ENCODE assay signal across 1 cellular context in the genomic region with DNA sequence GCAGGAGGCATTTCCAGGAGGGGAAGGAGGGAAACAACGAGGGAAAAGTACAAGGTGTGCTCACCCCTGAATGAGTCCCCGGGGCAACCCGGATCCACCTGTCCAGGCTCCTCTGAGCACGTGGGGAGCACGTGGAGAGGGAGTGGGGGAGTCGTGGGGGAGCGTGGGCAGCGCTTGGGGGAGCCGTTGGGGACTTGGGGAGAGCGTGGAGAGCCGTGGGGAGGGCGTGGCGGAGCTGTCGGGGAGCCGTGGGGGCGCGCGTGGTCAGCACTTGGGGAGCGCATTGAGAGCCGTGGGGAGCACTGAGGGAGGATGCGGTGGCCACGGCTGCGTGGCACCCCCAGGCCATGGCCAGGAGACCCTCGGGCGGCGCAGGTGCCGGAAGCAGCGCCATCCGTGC.
TF ChIP-seq lines count a peak whose summit lies in the region.

No MANE protein-coding gene starts in this region.

TF ChIP-seq in HepG2, 621 proteins besides CTCF, POLR2A, EP300 and RAD21:
- TF ChIP-seq MNT (IDR thresholded peaks at IDR 0.05) (peak; percentile 93), NR2F2 (IDR thresholded peaks at IDR 0.05; ENCODE audit: borderline replicate concordance, low read depth) (no peak)
